23 cellular contexts compared by ENCODE assay signal in genomic region chr12:112782921-112783320, GRCh38. TPM values are rescaled to one million over a fixed set of nuclear protein-coding genes. Genes with fewer than 3 reads are reported as not detected.
"Had no signal": no experiment of that assay in that cellular context is flagged by ENCODE, and none has a peak within 500 bp of the region (broad histone marks: within the 10 kb centered on the region; RNA-seq: fewer than 3 reads in every experiment).

No MANE protein-coding gene starts in this region.

- H3K27ac ChIP-seq: RWPE1, SJCRH30 had no signal

- H3K4me3 ChIP-seq: SJCRH30 had no signal

- H3K9me3 ChIP-seq: SJCRH30 had no signal

- H3K36me3 ChIP-seq: SJCRH30 had no signal

- H3K4me1 ChIP-seq: SJCRH30 had no signal

- DNase-seq: IMR-90, Karpas-422, KG1, MM.1S, NCI-H1092 treated with DMSO at 0.1 percent for 48 hours, NCI-H1436, NCI-H187, NCI-H2029, NCI-H2081 treated with DMSO at 0.1 percent for 48 hours, NCI-H2171, NCI-H226, NCI-H446, NCI-H510A, NCI-H524 treated with DMSO at 0.1 percent for 48 hours, NCI-H69, NCI-H774, PC-3, SHP77, SJCRH30 had no signal

RNA-seq across cellular contexts. Expression of gene RPH3A, which starts 8.6 kb away (rescaled TPM):
- total RNA-seq: HepG2, HT1080, IMR-90, OCI-LY7, PC-3, SJCRH30 had no signal
- polyA plus RNA-seq: HepG2, IMR-90 had no signal
